In genomic region chr10:128938488-128938887, GRCh38 we compare ENCODE assay signal across 4 cellular contexts.
"Had no signal": no experiment of that assay in that cellular context is flagged by ENCODE, and none has a peak within 500 bp of the region (broad histone marks: within the 10 kb centered on the region; RNA-seq: fewer than 3 reads in every experiment).

No MANE protein-coding gene starts in this region.

- ATAC-seq: GM23338 had no signal

- H3K27ac Mint-ChIP-seq: GM23338, H9 had no signal

- DNase-seq: H9, HCEC 1CT, IMR-90 had no signal

- H3K4me3 ChIP-seq: GM23338 had no signal

- H3K9me3 Mint-ChIP-seq: GM23338, H9 had no signal

- H3K4me3 Mint-ChIP-seq: GM23338, H9 had no signal
